ENCODE assay signal across 1 cellular context in the genomic region with DNA sequence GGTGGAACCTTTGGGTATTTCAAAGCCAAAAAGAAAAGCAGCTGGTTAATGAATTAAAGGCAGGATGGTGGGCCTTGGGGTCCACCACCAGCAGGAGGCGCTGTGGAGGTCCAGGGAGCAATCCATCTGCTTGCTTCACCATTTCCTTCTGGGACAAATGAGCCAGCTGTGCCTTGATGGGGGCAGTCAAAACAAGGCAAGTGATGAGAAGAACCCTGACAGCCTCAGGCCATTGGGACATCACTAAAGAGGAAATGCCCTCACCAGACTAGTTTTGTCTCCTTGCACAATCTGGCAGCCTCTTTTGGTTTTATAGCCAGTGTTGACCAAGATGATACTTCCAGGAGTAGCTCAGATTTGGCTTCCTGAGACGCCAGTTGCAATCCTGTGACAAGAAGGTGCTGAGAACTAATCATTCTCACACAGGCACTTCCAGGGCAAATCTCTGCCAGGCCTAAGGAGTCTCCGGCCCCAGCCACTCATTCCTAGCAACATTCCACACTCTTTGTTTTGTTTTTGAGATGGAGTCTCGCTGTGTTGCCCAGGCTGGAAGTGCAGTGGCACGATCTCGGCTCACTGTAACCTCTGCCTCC.
TF ChIP-seq lines count a peak whose summit lies in the region.

No MANE protein-coding gene starts in this region.

TF ChIP-seq in K562, 482 proteins besides CTCF, POLR2A, EP300 and RAD21 (continued from another document):
- TF ChIP-seq, protein P1, sequence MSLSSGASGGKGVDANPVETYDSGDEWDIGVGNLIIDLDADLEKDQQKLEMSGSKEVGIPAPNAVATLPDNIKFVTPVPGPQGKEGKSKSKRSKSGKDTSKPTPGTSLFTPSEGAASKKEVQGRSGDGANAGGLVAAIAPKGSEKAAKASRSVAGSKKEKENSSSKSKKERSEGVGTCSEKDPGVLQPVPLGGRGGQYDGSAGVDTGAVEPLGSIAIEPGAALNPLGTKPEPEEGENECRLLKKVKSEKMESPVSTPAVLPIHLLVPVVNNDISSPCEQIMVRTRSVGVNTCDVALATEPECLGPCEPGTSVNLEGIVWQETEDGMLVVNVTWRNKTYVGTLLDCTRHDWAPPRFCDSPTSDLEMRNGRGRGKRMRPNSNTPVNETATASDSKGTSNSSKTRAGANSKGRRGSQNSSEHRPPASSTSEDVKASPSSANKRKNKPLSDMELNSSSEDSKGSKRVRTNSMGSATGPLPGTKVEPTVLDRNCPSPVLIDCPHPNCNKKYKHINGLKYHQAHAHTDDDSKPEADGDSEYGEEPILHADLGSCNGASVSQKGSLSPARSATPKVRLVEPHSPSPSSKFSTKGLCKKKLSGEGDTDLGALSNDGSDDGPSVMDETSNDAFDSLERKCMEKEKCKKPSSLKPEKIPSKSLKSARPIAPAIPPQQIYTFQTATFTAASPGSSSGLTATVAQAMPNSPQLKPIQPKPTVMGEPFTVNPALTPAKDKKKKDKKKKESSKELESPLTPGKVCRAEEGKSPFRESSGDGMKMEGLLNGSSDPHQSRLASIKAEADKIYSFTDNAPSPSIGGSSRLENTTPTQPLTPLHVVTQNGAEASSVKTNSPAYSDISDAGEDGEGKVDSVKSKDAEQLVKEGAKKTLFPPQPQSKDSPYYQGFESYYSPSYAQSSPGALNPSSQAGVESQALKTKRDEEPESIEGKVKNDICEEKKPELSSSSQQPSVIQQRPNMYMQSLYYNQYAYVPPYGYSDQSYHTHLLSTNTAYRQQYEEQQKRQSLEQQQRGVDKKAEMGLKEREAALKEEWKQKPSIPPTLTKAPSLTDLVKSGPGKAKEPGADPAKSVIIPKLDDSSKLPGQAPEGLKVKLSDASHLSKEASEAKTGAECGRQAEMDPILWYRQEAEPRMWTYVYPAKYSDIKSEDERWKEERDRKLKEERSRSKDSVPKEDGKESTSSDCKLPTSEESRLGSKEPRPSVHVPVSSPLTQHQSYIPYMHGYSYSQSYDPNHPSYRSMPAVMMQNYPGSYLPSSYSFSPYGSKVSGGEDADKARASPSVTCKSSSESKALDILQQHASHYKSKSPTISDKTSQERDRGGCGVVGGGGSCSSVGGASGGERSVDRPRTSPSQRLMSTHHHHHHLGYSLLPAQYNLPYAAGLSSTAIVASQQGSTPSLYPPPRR (CRISPR knock-in tag; IDR thresholded peaks at IDR 0.05; ENCODE audit: borderline replicate concordance): no peak
- TF ChIP-seq, protein P2, sequence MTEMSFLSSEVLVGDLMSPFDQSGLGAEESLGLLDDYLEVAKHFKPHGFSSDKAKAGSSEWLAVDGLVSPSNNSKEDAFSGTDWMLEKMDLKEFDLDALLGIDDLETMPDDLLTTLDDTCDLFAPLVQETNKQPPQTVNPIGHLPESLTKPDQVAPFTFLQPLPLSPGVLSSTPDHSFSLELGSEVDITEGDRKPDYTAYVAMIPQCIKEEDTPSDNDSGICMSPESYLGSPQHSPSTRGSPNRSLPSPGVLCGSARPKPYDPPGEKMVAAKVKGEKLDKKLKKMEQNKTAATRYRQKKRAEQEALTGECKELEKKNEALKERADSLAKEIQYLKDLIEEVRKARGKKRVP (CRISPR knock-in tag; IDR thresholded peaks at IDR 0.05): no peak
- TF ChIP-seq, protein P3, sequence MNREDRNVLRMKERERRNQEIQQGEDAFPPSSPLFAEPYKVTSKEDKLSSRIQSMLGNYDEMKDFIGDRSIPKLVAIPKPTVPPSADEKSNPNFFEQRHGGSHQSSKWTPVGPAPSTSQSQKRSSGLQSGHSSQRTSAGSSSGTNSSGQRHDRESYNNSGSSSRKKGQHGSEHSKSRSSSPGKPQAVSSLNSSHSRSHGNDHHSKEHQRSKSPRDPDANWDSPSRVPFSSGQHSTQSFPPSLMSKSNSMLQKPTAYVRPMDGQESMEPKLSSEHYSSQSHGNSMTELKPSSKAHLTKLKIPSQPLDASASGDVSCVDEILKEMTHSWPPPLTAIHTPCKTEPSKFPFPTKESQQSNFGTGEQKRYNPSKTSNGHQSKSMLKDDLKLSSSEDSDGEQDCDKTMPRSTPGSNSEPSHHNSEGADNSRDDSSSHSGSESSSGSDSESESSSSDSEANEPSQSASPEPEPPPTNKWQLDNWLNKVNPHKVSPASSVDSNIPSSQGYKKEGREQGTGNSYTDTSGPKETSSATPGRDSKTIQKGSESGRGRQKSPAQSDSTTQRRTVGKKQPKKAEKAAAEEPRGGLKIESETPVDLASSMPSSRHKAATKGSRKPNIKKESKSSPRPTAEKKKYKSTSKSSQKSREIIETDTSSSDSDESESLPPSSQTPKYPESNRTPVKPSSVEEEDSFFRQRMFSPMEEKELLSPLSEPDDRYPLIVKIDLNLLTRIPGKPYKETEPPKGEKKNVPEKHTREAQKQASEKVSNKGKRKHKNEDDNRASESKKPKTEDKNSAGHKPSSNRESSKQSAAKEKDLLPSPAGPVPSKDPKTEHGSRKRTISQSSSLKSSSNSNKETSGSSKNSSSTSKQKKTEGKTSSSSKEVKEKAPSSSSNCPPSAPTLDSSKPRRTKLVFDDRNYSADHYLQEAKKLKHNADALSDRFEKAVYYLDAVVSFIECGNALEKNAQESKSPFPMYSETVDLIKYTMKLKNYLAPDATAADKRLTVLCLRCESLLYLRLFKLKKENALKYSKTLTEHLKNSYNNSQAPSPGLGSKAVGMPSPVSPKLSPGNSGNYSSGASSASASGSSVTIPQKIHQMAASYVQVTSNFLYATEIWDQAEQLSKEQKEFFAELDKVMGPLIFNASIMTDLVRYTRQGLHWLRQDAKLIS (CRISPR knock-in tag; IDR thresholded peaks at IDR 0.05): no peak
- TF ChIP-seq NCOA4 (IDR thresholded peaks at IDR 0.05; ENCODE audit: partially characterized antibody): no peak
- no peak for TF ChIP-seq MEF2D (tag; conservative IDR thresholded peaks at IDR 0.05; ENCODE audit: low read depth)
- TF ChIP-seq, protein P4, sequence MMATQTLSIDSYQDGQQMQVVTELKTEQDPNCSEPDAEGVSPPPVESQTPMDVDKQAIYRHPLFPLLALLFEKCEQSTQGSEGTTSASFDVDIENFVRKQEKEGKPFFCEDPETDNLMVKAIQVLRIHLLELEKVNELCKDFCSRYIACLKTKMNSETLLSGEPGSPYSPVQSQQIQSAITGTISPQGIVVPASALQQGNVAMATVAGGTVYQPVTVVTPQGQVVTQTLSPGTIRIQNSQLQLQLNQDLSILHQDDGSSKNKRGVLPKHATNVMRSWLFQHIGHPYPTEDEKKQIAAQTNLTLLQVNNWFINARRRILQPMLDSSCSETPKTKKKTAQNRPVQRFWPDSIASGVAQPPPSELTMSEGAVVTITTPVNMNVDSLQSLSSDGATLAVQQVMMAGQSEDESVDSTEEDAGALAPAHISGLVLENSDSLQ (IDR thresholded peaks at IDR 0.05): 0 out of 2 replicates have a peak, but pooled peaks have one; percentile 14
- no peak for TF ChIP-seq BRCA1 (IDR thresholded peaks at IDR 0.05)
- TF ChIP-seq BRCA1 (CRISPR knock-in tag; IDR thresholded peaks at IDR 0.05): no peak
- TF ChIP-seq, protein P5, sequence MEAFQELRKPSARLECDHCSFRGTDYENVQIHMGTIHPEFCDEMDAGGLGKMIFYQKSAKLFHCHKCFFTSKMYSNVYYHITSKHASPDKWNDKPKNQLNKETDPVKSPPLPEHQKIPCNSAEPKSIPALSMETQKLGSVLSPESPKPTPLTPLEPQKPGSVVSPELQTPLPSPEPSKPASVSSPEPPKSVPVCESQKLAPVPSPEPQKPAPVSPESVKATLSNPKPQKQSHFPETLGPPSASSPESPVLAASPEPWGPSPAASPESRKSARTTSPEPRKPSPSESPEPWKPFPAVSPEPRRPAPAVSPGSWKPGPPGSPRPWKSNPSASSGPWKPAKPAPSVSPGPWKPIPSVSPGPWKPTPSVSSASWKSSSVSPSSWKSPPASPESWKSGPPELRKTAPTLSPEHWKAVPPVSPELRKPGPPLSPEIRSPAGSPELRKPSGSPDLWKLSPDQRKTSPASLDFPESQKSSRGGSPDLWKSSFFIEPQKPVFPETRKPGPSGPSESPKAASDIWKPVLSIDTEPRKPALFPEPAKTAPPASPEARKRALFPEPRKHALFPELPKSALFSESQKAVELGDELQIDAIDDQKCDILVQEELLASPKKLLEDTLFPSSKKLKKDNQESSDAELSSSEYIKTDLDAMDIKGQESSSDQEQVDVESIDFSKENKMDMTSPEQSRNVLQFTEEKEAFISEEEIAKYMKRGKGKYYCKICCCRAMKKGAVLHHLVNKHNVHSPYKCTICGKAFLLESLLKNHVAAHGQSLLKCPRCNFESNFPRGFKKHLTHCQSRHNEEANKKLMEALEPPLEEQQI (IDR thresholded peaks at IDR 0.05): no peak
- TF ChIP-seq, protein P6, sequence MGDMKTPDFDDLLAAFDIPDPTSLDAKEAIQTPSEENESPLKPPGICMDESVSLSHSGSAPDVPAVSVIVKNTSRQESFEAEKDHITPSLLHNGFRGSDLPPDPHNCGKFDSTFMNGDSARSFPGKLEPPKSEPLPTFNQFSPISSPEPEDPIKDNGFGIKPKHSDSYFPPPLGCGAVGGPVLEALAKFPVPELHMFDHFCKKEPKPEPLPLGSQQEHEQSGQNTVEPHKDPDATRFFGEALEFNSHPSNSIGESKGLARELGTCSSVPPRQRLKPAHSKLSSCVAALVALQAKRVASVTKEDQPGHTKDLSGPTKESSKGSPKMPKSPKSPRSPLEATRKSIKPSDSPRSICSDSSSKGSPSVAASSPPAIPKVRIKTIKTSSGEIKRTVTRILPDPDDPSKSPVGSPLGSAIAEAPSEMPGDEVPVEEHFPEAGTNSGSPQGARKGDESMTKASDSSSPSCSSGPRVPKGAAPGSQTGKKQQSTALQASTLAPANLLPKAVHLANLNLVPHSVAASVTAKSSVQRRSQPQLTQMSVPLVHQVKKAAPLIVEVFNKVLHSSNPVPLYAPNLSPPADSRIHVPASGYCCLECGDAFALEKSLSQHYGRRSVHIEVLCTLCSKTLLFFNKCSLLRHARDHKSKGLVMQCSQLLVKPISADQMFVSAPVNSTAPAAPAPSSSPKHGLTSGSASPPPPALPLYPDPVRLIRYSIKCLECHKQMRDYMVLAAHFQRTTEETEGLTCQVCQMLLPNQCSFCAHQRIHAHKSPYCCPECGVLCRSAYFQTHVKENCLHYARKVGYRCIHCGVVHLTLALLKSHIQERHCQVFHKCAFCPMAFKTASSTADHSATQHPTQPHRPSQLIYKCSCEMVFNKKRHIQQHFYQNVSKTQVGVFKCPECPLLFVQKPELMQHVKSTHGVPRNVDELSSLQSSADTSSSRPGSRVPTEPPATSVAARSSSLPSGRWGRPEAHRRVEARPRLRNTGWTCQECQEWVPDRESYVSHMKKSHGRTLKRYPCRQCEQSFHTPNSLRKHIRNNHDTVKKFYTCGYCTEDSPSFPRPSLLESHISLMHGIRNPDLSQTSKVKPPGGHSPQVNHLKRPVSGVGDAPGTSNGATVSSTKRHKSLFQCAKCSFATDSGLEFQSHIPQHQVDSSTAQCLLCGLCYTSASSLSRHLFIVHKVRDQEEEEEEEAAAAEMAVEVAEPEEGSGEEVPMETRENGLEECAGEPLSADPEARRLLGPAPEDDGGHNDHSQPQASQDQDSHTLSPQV (IDR thresholded peaks at IDR 0.05): 0 out of 2 replicates have a peak, but pooled peaks have one; percentile 40
- no peak for TF ChIP-seq RBM25 (IDR thresholded peaks at IDR 0.05; ENCODE audit: low read depth, low read length, severe bottlenecking)
- TF ChIP-seq HCFC1 (IDR thresholded peaks at IDR 0.05; ENCODE audit: low read depth, low read length): 0 out of 2 replicates have a peak, but pooled peaks have one; percentile 17
- 0 out of 2 replicates have a peak, but pooled peaks have one; percentile 52 for TF ChIP-seq TARDBP (IDR thresholded peaks at IDR 0.05)
- TF ChIP-seq SIN3B (IDR thresholded peaks at IDR 0.05; ENCODE audit: low read depth): no peak
- TF ChIP-seq CREM (IDR thresholded peaks at IDR 0.05; ENCODE audit: low read depth): 0 out of 2 replicates have a peak, but pooled peaks have one; percentile 7
- TF ChIP-seq ZNF644 (tag; IDR thresholded peaks at IDR 0.05; ENCODE audit: low read depth): no peak
- no peak for TF ChIP-seq WHSC1 (IDR thresholded peaks at IDR 0.05; ENCODE audit: low read length)
- no peak for TF ChIP-seq SNIP1 (IDR thresholded peaks at IDR 0.05; ENCODE audit: low read depth)
- peak in 1 of 2 experiments; percentile 59; a peak in 1 of 4 replicates for TF ChIP-seq TBL1XR1 (IDR thresholded peaks at IDR 0.05; ENCODE audit: low read length in 2 of 2)
